8 cellular contexts compared by ENCODE assay signal in genomic region chrX:25721564-25721963, GRCh38.
DNase-seq lines count a peak whose midpoint lies in the region; TF ChIP-seq lines count a peak whose summit lies in the region.
"Had no signal": no experiment of that assay in that cellular context is flagged by ENCODE, and none has a peak within 500 bp of the region (broad histone marks: within the 10 kb centered on the region; RNA-seq: fewer than 3 reads in every experiment).

No MANE protein-coding gene starts in this region.

- peak; percentile 26 for TF ChIP-seq CTCF in astrocyte of the cerebellum (IDR thresholded peaks at IDR 0.05; ENCODE audit: low read depth, low read length, missing control alignments)

- in situ Hi-C loops in astrocyte of the cerebellum (cut with HindIII; ENCODE audit: low sequenced_read_pairs), result no loop called here

- H3K4me3 ChIP-seq in Jurkat, Clone E6-1 (ENCODE audit: low read length), result no peak overlapping the region
- no peak overlapping the region for H3K4me3 ChIP-seq in astrocyte of the cerebellum (ENCODE audit: low read depth, low read length)

- DNase-seq in DMS53 treated with DMSO at 0.1 percent for 48 hours (lab: John Stamatoyannopoulos, UW; ENCODE audit: unreplicated experiment) (peak; percentile 24), astrocyte of the cerebellum (ENCODE audit: low read depth) (no peak), lung microvascular endothelial cell (ENCODE audit: low read depth in 2 of 2) (peak; percentile 7 to 36), hypothalamus (lab: John Stamatoyannopoulos, UW) (no peak), NCI-H1417 treated with DMSO at 0.1 percent for 48 hours (lab: John Stamatoyannopoulos, UW) (no peak)
- DNase-seq in Jurkat, Clone E6-1 (ENCODE audit: low read depth, low spot score), result peak; percentile 4
- DNase-seq in stimulated activated CD4-positive, alpha-beta T cell treated with anti-CD3 and anti-CD28 coated beads, Interleukin-4, amount 100 ng/mL, for 1 hour, result no peak
- DNase-seq: NCI-H187 had no signal

Comparison
In these comparisons a context has a peak if more than half of its experiments do, and no peak if none do; other contexts are left out.
1. DNase-seq: peak in DMS53 treated with DMSO at 0.1 percent for 48 hours (single experiment), Jurkat, Clone E6-1 (single experiment) and lung microvascular endothelial cell (2 of 2); none in astrocyte of the cerebellum (single experiment), hypothalamus (0 of 51), stimulated activated CD4-positive, alpha-beta T cell treated with anti-CD3 and anti-CD28 coated beads, Interleukin-4, amount 100 ng/mL, for 1 hour (single experiment) and NCI-H1417 treated with DMSO at 0.1 percent for 48 hours (single experiment).